In the genomic region with DNA sequence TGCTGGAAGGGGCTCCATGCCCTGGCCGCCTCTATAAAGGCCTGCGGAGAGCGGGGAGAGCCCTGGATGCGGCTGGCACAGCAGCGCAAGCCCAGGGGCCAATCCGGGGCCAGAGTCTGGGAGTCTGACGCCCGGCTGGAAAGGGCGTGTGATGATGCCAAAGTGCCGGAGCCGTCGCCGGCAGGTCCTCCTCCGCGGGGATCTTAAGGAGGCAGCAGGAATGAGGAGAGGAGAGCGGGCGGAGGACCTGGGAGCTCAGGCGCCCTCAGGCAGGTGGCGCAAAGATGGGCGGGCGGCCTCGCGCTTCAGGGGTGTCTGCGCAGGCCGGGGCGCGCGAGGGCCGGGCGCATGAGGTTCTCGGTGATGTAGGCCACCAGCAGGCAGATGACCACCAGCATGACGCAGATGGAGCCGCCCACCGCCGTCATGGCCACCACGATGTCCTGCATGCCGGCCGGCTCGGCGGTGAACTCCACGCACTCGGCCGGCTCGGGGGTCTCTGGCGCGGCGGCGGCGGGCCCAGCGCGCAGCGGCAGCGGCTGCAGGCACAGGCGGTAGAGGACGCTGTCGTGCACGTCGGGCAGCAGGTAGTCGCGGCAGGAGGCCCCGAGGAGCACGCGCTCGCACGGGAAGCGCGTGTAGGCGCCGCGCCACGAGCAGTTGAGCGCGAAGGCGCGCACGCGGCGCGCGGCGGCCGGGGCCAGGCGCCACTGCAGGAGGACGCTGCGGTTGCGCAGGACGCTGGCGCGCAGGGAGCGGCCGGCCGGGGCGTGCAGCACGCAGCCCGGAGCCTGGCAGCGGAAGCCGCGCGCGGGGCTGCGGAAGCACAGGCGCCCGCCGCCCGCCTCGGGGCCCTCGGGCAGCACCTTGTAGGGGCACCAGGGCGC, we compare ENCODE assay signal across 9 cellular contexts. TPM values are rescaled to one million over a fixed set of nuclear protein-coding genes. Genes with fewer than 3 reads are reported as not detected.
DNase-seq lines count a peak whose midpoint lies in the region; ATAC-seq and TF ChIP-seq lines count a peak whose summit lies in the region.
"Had no signal": no experiment of that assay in that cellular context is flagged by ENCODE, and none has a peak within 500 bp of the region (broad histone marks: within the 10 kb centered on the region; RNA-seq: fewer than 3 reads in every experiment).

No MANE protein-coding gene starts in this region.

- H3K4me3 ChIP-seq in AG10803 (ENCODE audit: low read length), result peak overlapping the region; percentile 15; the same call in 1 of the 2 replicates
- peak overlapping the region; percentile 34 for H3K4me3 ChIP-seq in parathyroid adenoma (ENCODE audit: low read depth, low read length)

- no peaks in the 10 kb centered on the region for H3K36me3 Mint-ChIP-seq in activated CD4-positive, alpha-beta T cell treated with anti-CD3 and anti-CD28 coated beads, Interleukin-2, amount 10 ng/mL, durations not matched to agents 24 days and 14 days (ENCODE audit: low read depth)

- H3K4me1 Mint-ChIP-seq in activated CD4-positive, alpha-beta T cell treated with anti-CD3 and anti-CD28 coated beads, Interleukin-2, amount 10 ng/mL, durations not matched to agents 24 days and 14 days, result peaks cover 7% of the 10 kb centered on the region

- no peaks in the 10 kb centered on the region for H3K4me1 ChIP-seq in parathyroid adenoma

- no peaks in the 10 kb centered on the region for H3K27me3 ChIP-seq in parathyroid adenoma (ENCODE audit: control insufficient read depth, insufficient read depth, low read length)

- no peaks in the 10 kb centered on the region for H3K9me3 ChIP-seq in parathyroid adenoma (ENCODE audit: control insufficient read depth, low read length)

- peak; percentile 30 for DNase-seq in AG10803 (ENCODE audit: low read depth)
- DNase-seq in GM20000 (ENCODE audit: low spot score), result peak; percentile 83
- DNase-seq in activated CD4-positive, alpha-beta T cell treated with anti-CD3 and anti-CD28 coated beads, Interleukin-2, amount 10 ng/mL, durations not matched to agents 24 days and 14 days, result peak; percentile 87
- peak; percentile 29 for DNase-seq in fibroblast of gingiva (ENCODE audit: low read depth)
- DNase-seq in pons (ENCODE audit: low spot score), result no peak

- H3K27ac Mint-ChIP-seq in activated CD4-positive, alpha-beta T cell treated with anti-CD3 and anti-CD28 coated beads, Interleukin-2, amount 10 ng/mL, durations not matched to agents 24 days and 14 days, result peak overlapping the region; percentile 68

- no peak overlapping the region for H2AFZ ChIP-seq in parathyroid adenoma

- H3K4me2 ChIP-seq in parathyroid adenoma (ENCODE audit: low read length), result peak overlapping the region; percentile 58

- no peak overlapping the region for H3K27ac ChIP-seq in parathyroid adenoma

- no peaks in the 10 kb centered on the region for H3K9me3 Mint-ChIP-seq in activated CD4-positive, alpha-beta T cell treated with anti-CD3 and anti-CD28 coated beads, Interleukin-2, amount 10 ng/mL, durations not matched to agents 24 days and 14 days

- no peaks in the 10 kb centered on the region for H3K79me2 ChIP-seq in parathyroid adenoma

- no peaks in the 10 kb centered on the region for H3K36me3 ChIP-seq in parathyroid adenoma (ENCODE audit: control insufficient read depth, insufficient read depth, low read length)

- no peak overlapping the region for H3K9ac ChIP-seq in parathyroid adenoma

- ATAC-seq in GM18519 (IDR thresholded peaks at IDR 0.05; ENCODE audit: low FRiP score, unreplicated experiment) (no peak), GM18520 (IDR thresholded peaks at IDR 0.05; ENCODE audit: unreplicated experiment) (no peak)

- H3K4me3 Mint-ChIP-seq in activated CD4-positive, alpha-beta T cell treated with anti-CD3 and anti-CD28 coated beads, Interleukin-2, amount 10 ng/mL, durations not matched to agents 24 days and 14 days, result peak overlapping the region; percentile 85

- TF ChIP-seq CTCF in AG10803 (conservative IDR thresholded peaks at IDR 0.05; ENCODE audit: low read length) (no peak), GM20000 (IDR thresholded peaks at IDR 0.05; ENCODE audit: extremely low read depth, missing control alignments) (peak; percentile 24), parathyroid adenoma (IDR thresholded peaks at IDR 0.05) (no peak)

- intact Hi-C loops in activated CD4-positive, alpha-beta T cell treated with anti-CD3 and anti-CD28 coated beads, Interleukin-2, amount 10 ng/mL, durations not matched to agents 24 days and 14 days (cut with micrococcal nuclease), result no loop called here

- peaks cover 9% of the 10 kb centered on the region for H3K27me3 Mint-ChIP-seq in activated CD4-positive, alpha-beta T cell treated with anti-CD3 and anti-CD28 coated beads, Interleukin-2, amount 10 ng/mL, durations not matched to agents 24 days and 14 days

RNA-seq across cellular contexts. Expression of gene FNDC10, which starts 0.7 kb away (rescaled TPM):
- 14.3 and 15.9 TPM in 2 replicates for total RNA-seq in activated CD4-positive, alpha-beta T cell treated with anti-CD3 and anti-CD28 coated beads, Interleukin-2, amount 10 ng/mL, durations not matched to agents 24 days and 14 days

RNA-seq across cellular contexts. Expression of gene MIB2, which starts 16.0 kb away (rescaled TPM):
- 32.7 and 34.1 TPM in 2 replicates for total RNA-seq in activated CD4-positive, alpha-beta T cell treated with anti-CD3 and anti-CD28 coated beads, Interleukin-2, amount 10 ng/mL, durations not matched to agents 24 days and 14 days

RNA-seq across cellular contexts. Expression of gene SSU72, which starts 24.6 kb away (rescaled TPM):
- total RNA-seq in activated CD4-positive, alpha-beta T cell treated with anti-CD3 and anti-CD28 coated beads, Interleukin-2, amount 10 ng/mL, durations not matched to agents 24 days and 14 days, result 134 TPM in 2 replicates

RNA-seq across cellular contexts. Expression of gene MMP23B, which starts 32.7 kb away (rescaled TPM):
- total RNA-seq in activated CD4-positive, alpha-beta T cell treated with anti-CD3 and anti-CD28 coated beads, Interleukin-2, amount 10 ng/mL, durations not matched to agents 24 days and 14 days, result 1.2 and 1.5 TPM in 2 replicates
- total RNA-seq: dermis microvascular lymphatic vessel endothelial cell had no signal

RNA-seq across cellular contexts. Expression of gene TMEM240, which starts 58.8 kb away (rescaled TPM):
- 0.52 TPM in 1 of 2 replicates, not detected in the other for total RNA-seq in activated CD4-positive, alpha-beta T cell treated with anti-CD3 and anti-CD28 coated beads, Interleukin-2, amount 10 ng/mL, durations not matched to agents 24 days and 14 days
